Comparison of ENCODE assay signal across 9 cellular contexts in the genomic region with DNA sequence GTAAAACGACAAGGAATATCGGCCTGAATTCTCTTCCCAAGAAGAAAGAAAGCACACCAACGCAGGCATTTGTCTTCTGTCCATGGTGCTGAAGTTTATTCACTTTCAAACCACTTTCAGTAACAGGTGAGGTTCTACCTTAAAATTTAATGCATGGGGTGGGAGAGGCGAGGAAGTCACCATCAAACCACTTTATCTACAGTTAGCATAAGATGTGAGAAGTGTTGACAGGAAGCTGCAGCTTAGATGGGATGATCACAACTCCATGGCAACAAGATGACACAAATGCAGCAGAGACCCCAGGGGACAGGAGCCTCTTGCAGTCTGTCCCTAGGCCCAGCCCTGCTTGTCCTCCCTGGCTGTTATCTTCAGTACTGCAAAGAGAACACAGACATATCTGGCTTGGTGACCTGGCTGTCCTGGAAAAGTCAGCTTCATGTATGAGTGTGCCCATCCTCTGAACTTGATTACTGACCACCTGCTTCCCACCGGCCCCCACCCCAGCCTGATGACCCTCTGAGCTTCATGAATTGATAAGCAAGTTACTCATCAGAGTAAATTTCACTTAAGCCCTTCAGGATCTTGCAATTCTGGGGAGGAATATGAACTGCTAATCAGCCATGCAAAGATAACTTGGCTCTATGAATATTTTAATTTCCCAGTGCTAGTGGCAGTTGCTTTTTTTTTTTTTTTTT. TPM values are rescaled to one million over a fixed set of nuclear protein-coding genes. Genes with fewer than 3 reads are reported as not detected.
DNase-seq lines count a peak whose midpoint lies in the region; ATAC-seq and TF ChIP-seq lines count a peak whose summit lies in the region.
"Had no signal": no experiment of that assay in that cellular context is flagged by ENCODE, and none has a peak within 500 bp of the region (broad histone marks: within the 10 kb centered on the region; RNA-seq: fewer than 3 reads in every experiment).

No MANE protein-coding gene starts in this region.

- H3K36me3 Mint-ChIP-seq in MCF 10A (ENCODE audit: insufficient read depth, unreplicated experiment), result peaks cover 41% of the 10 kb centered on the region
- H3K36me3 Mint-ChIP-seq in activated CD4-positive, alpha-beta memory T cell treated with anti-CD3 and anti-CD28 coated beads, Interleukin-2, amount 10 ng/mL, durations not matched to agents 7 days and 5 days (ENCODE audit: low read depth), result peaks cover 22% of the 10 kb centered on the region

- no peak overlapping the region for H2AK5ac ChIP-seq in neuronal stem cell (ENCODE audit: low read depth, low read length)

- no peak overlapping the region for H3K4me3 Mint-ChIP-seq in MCF 10A (ENCODE audit: unreplicated experiment)
- H3K4me3 Mint-ChIP-seq in activated CD4-positive, alpha-beta memory T cell treated with anti-CD3 and anti-CD28 coated beads, Interleukin-2, amount 10 ng/mL, durations not matched to agents 7 days and 5 days, result no peak overlapping the region

- H2BK5ac ChIP-seq in neuronal stem cell (ENCODE audit: low read length), result no peak overlapping the region

- H3K4me2 ChIP-seq in neuronal stem cell (ENCODE audit: insufficient read depth, low read length, poor library complexity, severe bottlenecking), result no peak overlapping the region

- H3K4me1 ChIP-seq in breast epithelium (no peaks in the 10 kb centered on the region), neuronal stem cell (ENCODE audit: control insufficient read depth in 2 of 2, insufficient read depth in 1 of 2, low read depth in 1 of 2, low read length in 2 of 2) (no peaks in the 10 kb centered on the region)

- peak; percentile 39 for DNase-seq in MCF 10A (ENCODE audit: unreplicated experiment)
- DNase-seq in breast epithelium (ENCODE audit: low spot score in 2 of 2), result no peak
- peak; percentile 56 for DNase-seq in astrocyte of the hippocampus (ENCODE audit: low read depth, low spot score)
- peak; percentile 48 for DNase-seq in neuronal stem cell (ENCODE audit: low spot score)
- DNase-seq in activated CD4-positive, alpha-beta memory T cell treated with anti-CD3 and anti-CD28 coated beads, Interleukin-2, amount 10 ng/mL, durations not matched to agents 7 days and 5 days, result no peak
- DNase-seq: activated CD8-positive, alpha-beta memory T cell treated with anti-CD3 and anti-CD28 coated beads, Interleukin-2, amount 50 U/mL, for 4 hours; MV-4-11 had no signal

- BruUV-seq in MCF 10A (replicated peaks; lab: Mats Ljungman, UMichigan), result no TSS peak

- no peak overlapping the region for H2BK15ac ChIP-seq in neuronal stem cell (ENCODE audit: low read length)

- no peak overlapping the region for H3K23ac ChIP-seq in neuronal stem cell (ENCODE audit: low read depth, low read length, poor library complexity)

- H2AFZ ChIP-seq in neuronal stem cell (ENCODE audit: low read length), result no peak overlapping the region

- H3K9ac ChIP-seq in neuronal stem cell (ENCODE audit: low read depth, low read length, poor library complexity), result no peak overlapping the region

- no peaks in the 10 kb centered on the region for H3K27me3 ChIP-seq in breast epithelium
- H3K27me3 ChIP-seq in neuronal stem cell (ENCODE audit: control insufficient read depth in 3 of 3, insufficient read depth in 3 of 3, low read depth in 1 of 3, low read length in 3 of 3), result no peaks in the 10 kb centered on the region
- H3K27me3 ChIP-seq: SJCRH30 had no signal

- TF ChIP-seq CTCF in MCF 10A (IDR thresholded peaks at IDR 0.05; ENCODE audit: unreplicated experiment) (no peak), breast epithelium (IDR thresholded peaks at IDR 0.05) (no peak)

- no peak overlapping the region for H3K4ac ChIP-seq in neuronal stem cell (ENCODE audit: low read length)

- H3K27ac Mint-ChIP-seq in MCF 10A (ENCODE audit: low read depth, unreplicated experiment), result no peak overlapping the region
- H3K27ac Mint-ChIP-seq in activated CD4-positive, alpha-beta memory T cell treated with anti-CD3 and anti-CD28 coated beads, Interleukin-2, amount 10 ng/mL, durations not matched to agents 7 days and 5 days, result no peak overlapping the region

- intact Hi-C loops in MCF 10A (cut with micrococcal nuclease) (no loop called here), breast epithelium (cut with DNase I; ENCODE audit: low total_unique reads) (no loop called here)

- H2BK120ac ChIP-seq in neuronal stem cell (ENCODE audit: low read depth, low read length), result no peak overlapping the region

- H3K27ac ChIP-seq in breast epithelium (no peak overlapping the region), neuronal stem cell (replicated peaks; ENCODE audit: low read length) (no peak overlapping the region)
- H3K27ac ChIP-seq: SJCRH30 had no signal

- WGBS in neuronal stem cell (ENCODE audit: extremely low coverage in 2 of 2, insufficient read length in 2 of 2, insufficient replicate concordance in 1 of 2), 2 donors, result no CpG with 5 or more reads among the region's 5 CpGs

- no peak overlapping the region for H3K4me3 ChIP-seq in breast epithelium
- peak overlapping the region in 1 of 2 donors; percentile 6 for H3K4me3 ChIP-seq in neuronal stem cell (ENCODE audit: low read length in 2 of 2)
- H3K4me3 ChIP-seq: SJCRH30 had no signal

- H3K9me3 ChIP-seq in breast epithelium (no peaks in the 10 kb centered on the region), neuronal stem cell (replicated peaks in 1 of 2; ENCODE audit: control insufficient read depth in 2 of 2, insufficient read depth in 1 of 2, low read depth in 1 of 2, low read length in 2 of 2) (no peaks in the 10 kb centered on the region)
- H3K9me3 ChIP-seq: SJCRH30 had no signal

- no peaks in the 10 kb centered on the region for H3K27me3 Mint-ChIP-seq in MCF 10A (ENCODE audit: insufficient read depth, unreplicated experiment)
- H3K27me3 Mint-ChIP-seq in activated CD4-positive, alpha-beta memory T cell treated with anti-CD3 and anti-CD28 coated beads, Interleukin-2, amount 10 ng/mL, durations not matched to agents 7 days and 5 days, result no peaks in the 10 kb centered on the region

- CTCF ChIA-PET in MCF 10A (lab: Yijun Ruan, JAX), result interaction anchor here (1.3 to 2.2 kb wide), 3 partner anchors 8 to 121 kb away, joined by 3 to 7 read pairs (median 4); no protein-coding TSS in a partner anchor
- CTCF ChIA-PET in activated CD4-positive, alpha-beta memory T cell treated with anti-CD3 and anti-CD28 coated beads, Interleukin-2, amount 10 ng/mL, durations not matched to agents 7 days and 5 days (lab: Charles Lee), result interaction anchor here (0.7 to 2.3 kb wide), 3 partner anchors 8 to 55 kb away, joined by 3 to 8 read pairs (median 3); no protein-coding TSS in a partner anchor

- no peak for TF ChIP-seq POLR2A in breast epithelium (IDR thresholded peaks at IDR 0.05)

- no peak overlapping the region for H3K14ac ChIP-seq in neuronal stem cell (ENCODE audit: low read length)

- H3K4me1 Mint-ChIP-seq in MCF 10A (ENCODE audit: insufficient read depth, unreplicated experiment), result no peaks in the 10 kb centered on the region
- no peaks in the 10 kb centered on the region for H3K4me1 Mint-ChIP-seq in activated CD4-positive, alpha-beta memory T cell treated with anti-CD3 and anti-CD28 coated beads, Interleukin-2, amount 10 ng/mL, durations not matched to agents 7 days and 5 days

- H3K36me3 ChIP-seq in breast epithelium (peaks cover 9% of the 10 kb centered on the region), neuronal stem cell (replicated peaks in 1 of 2; ENCODE audit: control insufficient read depth in 2 of 2, insufficient read depth in 2 of 2, low read length in 2 of 2) (peaks cover 31 to 59% of the 10 kb centered on the region in 2 donors)

- H3K18ac ChIP-seq in neuronal stem cell (ENCODE audit: low read length), result no peak overlapping the region

- no peaks in the 10 kb centered on the region for H3K79me1 ChIP-seq in neuronal stem cell (ENCODE audit: low read depth, low read length)

- POLR2A ChIA-PET in MCF 10A (lab: Yijun Ruan, JAX), result no interaction called here
- POLR2A ChIA-PET in activated CD4-positive, alpha-beta memory T cell treated with anti-CD3 and anti-CD28 coated beads, Interleukin-2, amount 10 ng/mL, durations not matched to agents 7 days and 5 days (lab: Charles Lee), result interaction anchor here (1.5 to 11.3 kb wide), 2 partner anchors 17 to 63 kb away, joined by 3 to 137 read pairs; no protein-coding TSS in a partner anchor

- H4K91ac ChIP-seq in neuronal stem cell (ENCODE audit: low read depth, low read length, poor library complexity), result no peak overlapping the region

- no peak overlapping the region for H2BK12ac ChIP-seq in neuronal stem cell (ENCODE audit: low read length)

- H3K9me3 Mint-ChIP-seq in MCF 10A (ENCODE audit: unreplicated experiment), result no peaks in the 10 kb centered on the region
- no peaks in the 10 kb centered on the region for H3K9me3 Mint-ChIP-seq in activated CD4-positive, alpha-beta memory T cell treated with anti-CD3 and anti-CD28 coated beads, Interleukin-2, amount 10 ng/mL, durations not matched to agents 7 days and 5 days

- no peak overlapping the region for H4K8ac ChIP-seq in neuronal stem cell (ENCODE audit: low read depth, low read length)

- no peak for ATAC-seq in HG02763 (IDR thresholded peaks at IDR 0.05; ENCODE audit: unreplicated experiment)

RNA-seq across cellular contexts. Expression of gene NPPA, which starts 1.8 kb away (rescaled TPM):
- total RNA-seq in MCF 10A (2022) (not detected in 2 replicates), breast epithelium (under 1 TPM in 1 of 3 donors, not detected in 2; 0.66 TPM)
- polyA plus RNA-seq in neuronal stem cell (2013, experiment 1 of 2), result not detected
- not detected for polyA plus RNA-seq in neuronal stem cell (2013, experiment 2 of 2)
- total RNA-seq in activated CD4-positive, alpha-beta memory T cell treated with anti-CD3 and anti-CD28 coated beads, Interleukin-2, amount 10 ng/mL, durations not matched to agents 7 days and 5 days, result not detected

RNA-seq across cellular contexts. Expression of gene NPPB, which starts 13.0 kb away (rescaled TPM):
- not detected in 2 replicates for total RNA-seq in MCF 10A (2022)
- not detected for total RNA-seq in breast epithelium
- polyA plus RNA-seq in neuronal stem cell (2013, experiment 1 of 2), result 5.4 TPM
- polyA plus RNA-seq in neuronal stem cell (2013, experiment 2 of 2), result 5.2 TPM
- total RNA-seq in activated CD4-positive, alpha-beta memory T cell treated with anti-CD3 and anti-CD28 coated beads, Interleukin-2, amount 10 ng/mL, durations not matched to agents 7 days and 5 days, result not detected

RNA-seq across cellular contexts. Expression of gene CLCN6, which starts 39.8 kb away (rescaled TPM):
- 12.3 and 24.7 TPM in 2 replicates for total RNA-seq in MCF 10A (2022)
- total RNA-seq in breast epithelium, result 10 to 100 TPM; 14.6 to 21.1 (median 16.7) TPM
- 18.0 TPM for polyA plus RNA-seq in neuronal stem cell (2013, experiment 1 of 2)
- polyA plus RNA-seq in neuronal stem cell (2013, experiment 2 of 2), result 18.2 TPM
- 10 to 100 TPM; 18.8 to 19.5 TPM for total RNA-seq in activated CD4-positive, alpha-beta memory T cell treated with anti-CD3 and anti-CD28 coated beads, Interleukin-2, amount 10 ng/mL, durations not matched to agents 7 days and 5 days

RNA-seq across cellular contexts. Expression of gene MTHFR, which starts 40.0 kb away (rescaled TPM):
- total RNA-seq in MCF 10A (2022), result 14.0 and 17.8 TPM in 2 replicates
- 10 to 100 TPM; 24.6 to 42.0 (median 30.0) TPM for total RNA-seq in breast epithelium
- polyA plus RNA-seq in neuronal stem cell (2013, experiment 1 of 2), result 7.3 TPM
- polyA plus RNA-seq in neuronal stem cell (2013, experiment 2 of 2), result 7.7 TPM
- total RNA-seq in activated CD4-positive, alpha-beta memory T cell treated with anti-CD3 and anti-CD28 coated beads, Interleukin-2, amount 10 ng/mL, durations not matched to agents 7 days and 5 days, result 10 to 100 TPM; 29.4 to 32.2 TPM

Comparison
In these comparisons a context has a peak if more than half of its experiments do, and no peak if none do; other contexts are left out.
1. DNase-seq: peak in MCF 10A (single experiment), astrocyte of the hippocampus (single experiment) and neuronal stem cell (single experiment); none in breast epithelium (0 of 2) and activated CD4-positive, alpha-beta memory T cell treated with anti-CD3 and anti-CD28 coated beads, Interleukin-2, amount 10 ng/mL, durations not matched to agents 7 days and 5 days (single experiment).